In the genomic region with DNA sequence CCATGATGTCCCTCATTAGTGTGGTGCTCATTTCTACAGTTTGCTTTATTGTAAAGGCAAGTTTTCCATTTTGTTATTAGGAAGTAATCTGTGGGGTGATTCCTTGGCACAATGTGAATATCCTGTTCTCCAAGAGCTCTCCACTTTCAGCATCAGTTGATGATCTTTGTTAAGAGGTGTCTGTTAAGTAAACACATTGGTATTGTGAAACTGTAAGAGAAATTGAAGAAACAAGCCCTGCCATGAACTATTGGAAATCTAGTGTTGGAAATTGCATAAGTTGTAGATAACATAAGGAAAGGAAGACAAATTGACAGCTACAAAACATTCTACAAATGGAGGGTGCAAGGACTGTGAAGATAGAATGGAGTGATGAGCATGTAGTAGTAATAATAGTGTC, we compare ENCODE assay signal across 24 cellular contexts. TPM values are rescaled to one million over a fixed set of nuclear protein-coding genes. Genes with fewer than 3 reads are reported as not detected.
A peak's percentile ranks its signal among the peaks of the same experiment; 100 is the strongest.
DNase-seq lines count a peak whose midpoint lies in the region; ATAC-seq and TF ChIP-seq lines count a peak whose summit lies in the region.
"Had no signal": no experiment of that assay in that cellular context is flagged by ENCODE, and none has a peak within 500 bp of the region (broad histone marks: within the 10 kb centered on the region; RNA-seq: fewer than 3 reads in every experiment).

No MANE protein-coding gene starts in this region.

- H3K27me3 ChIP-seq in IMR-90 (ENCODE audit: control insufficient read depth, insufficient read depth, low read length), result no peaks in the 10 kb centered on the region
- H3K27me3 ChIP-seq in liver (ENCODE audit: control insufficient read depth in 4 of 4, insufficient read depth in 4 of 4, low read length in 3 of 4), result no peaks in the 10 kb centered on the region
- no peaks in the 10 kb centered on the region for H3K27me3 ChIP-seq in CD8-positive, alpha-beta T cell (ENCODE audit: insufficient read depth, low read length)
- H3K27me3 ChIP-seq: BLaER1 had no signal

- no peak overlapping the region for H3K23ac ChIP-seq in IMR-90 (ENCODE audit: low read depth, low read length)

- ATAC-seq in IMR-90 (ENCODE audit: low read depth) (peak; percentile 32; the same call in 1 of the 2 replicates), GM19455 (IDR thresholded peaks at IDR 0.05; ENCODE audit: unreplicated experiment) (no peak)
- no peak for ATAC-seq in stimulated activated naive B cell treated with anti-CD40 and anti-IgM and Interleukin-4, amounts not matched to agents 10 μg/mL and 1 μg/mL and 100 μg/mL, for 72 hours (replicated peaks)
- ATAC-seq in CD8-positive, alpha-beta T cell, result no peak
- ATAC-seq: GM23338, Panc1 had no signal

- H2AFZ ChIP-seq in IMR-90 (replicated peaks; ENCODE audit: low read length, poor library complexity), result no peak overlapping the region
- H2AFZ ChIP-seq: GM23338 had no signal

- no peaks in the 10 kb centered on the region for H3K4me1 Mint-ChIP-seq in stimulated activated naive B cell treated with anti-CD40 and anti-IgM and Interleukin-4, amounts not matched to agents 10 μg/mL and 1 μg/mL and 100 μg/mL, for 72 hours
- no peaks in the 10 kb centered on the region for H3K4me1 Mint-ChIP-seq in CD8-positive, alpha-beta T cell (ENCODE audit: low read depth)
- no peaks in the 10 kb centered on the region for H3K4me1 Mint-ChIP-seq in chondrocyte (ENCODE audit: low read depth)
- H3K4me1 Mint-ChIP-seq: GM23338, H9, IgD-negative memory B cell had no signal

- CTCF ChIA-PET in IMR-90 (lab: Yijun Ruan, JAX), result interaction anchor here (0.6 to 1.1 kb wide), 2 partner anchors 17 to 36 kb away, joined by 3 to 4 read pairs; a partner anchor contains a TSS
- CTCF ChIA-PET in CD8-positive, alpha-beta T cell (lab: Charles Lee), result interaction anchor here (0.9 to 2.4 kb wide), 8 partner anchors 9 to 601 kb away, joined by 3 to 10 read pairs (median 4); a partner anchor contains a TSS

- POLR2A ChIA-PET in IMR-90 (lab: Charles Lee; ENCODE audit: unreplicated experiment), result no interaction called here
- POLR2A ChIA-PET in CD8-positive, alpha-beta T cell (lab: Charles Lee), result interaction anchor here (1.3 kb wide), 1 partner anchor 17 kb away, joined by 4 read pairs; a partner anchor contains a TSS

- H3K18ac ChIP-seq in IMR-90 (ENCODE audit: low read depth, low read length), result no peak overlapping the region

- H3K27ac ChIP-seq in IMR-90 (ENCODE audit: insufficient read depth, low read length) (no peak overlapping the region), liver (ENCODE audit: low read depth in 1 of 2, low read length in 2 of 2) (peak overlapping the region in 1 of 2 donors; percentile 42)
- H3K27ac ChIP-seq in CD8-positive, alpha-beta T cell (ENCODE audit: low read depth, low read length), result no peak overlapping the region
- H3K27ac ChIP-seq: BLaER1, RWPE1 had no signal

- no peak overlapping the region for H4K5ac ChIP-seq in IMR-90 (ENCODE audit: low read depth, low read length)

- 0 out of 2 replicates have a peak, but pooled peaks cover 2% of the 10 kb centered on the region for H3K4me1 ChIP-seq in IMR-90 (ENCODE audit: control insufficient read depth, insufficient read depth, low read length)
- H3K4me1 ChIP-seq in liver (ENCODE audit: control insufficient read depth in 4 of 4, insufficient read depth in 4 of 4, low read length in 3 of 4), result peaks cover 1 to 15% (median 8%) of the 10 kb centered on the region in 4 donors
- no peaks in the 10 kb centered on the region for H3K4me1 ChIP-seq in CD8-positive, alpha-beta T cell (ENCODE audit: insufficient read depth, low read length)
- H3K4me1 ChIP-seq: BLaER1 had no signal

- H2BK120ac ChIP-seq in IMR-90 (ENCODE audit: low read depth, low read length), result no peak overlapping the region

- H4K20me1 ChIP-seq in IMR-90 (ENCODE audit: insufficient read depth, low read length), result 0 out of 2 replicates have a peak, but pooled peaks cover 4% of the 10 kb centered on the region

- no peaks in the 10 kb centered on the region for H3K9me3 Mint-ChIP-seq in stimulated activated naive B cell treated with anti-CD40 and anti-IgM and Interleukin-4, amounts not matched to agents 10 μg/mL and 1 μg/mL and 100 μg/mL, for 72 hours
- H3K9me3 Mint-ChIP-seq in CD8-positive, alpha-beta T cell, result no peaks in the 10 kb centered on the region
- no peaks in the 10 kb centered on the region for H3K9me3 Mint-ChIP-seq in chondrocyte (ENCODE audit: low read depth)
- H3K9me3 Mint-ChIP-seq: CD4-positive, CD25-positive, alpha-beta regulatory T cell; GM23338; H9; IgD-negative memory B cell had no signal

- no peak overlapping the region for H2BK5ac ChIP-seq in IMR-90 (ENCODE audit: low read depth, low read length, poor library complexity, severe bottlenecking)

- H2BK15ac ChIP-seq in IMR-90 (ENCODE audit: low read depth, low read length), result no peak overlapping the region

- H4K8ac ChIP-seq in IMR-90 (ENCODE audit: low read depth in 2 of 2, low read length in 2 of 2), result no peak overlapping the region

- peaks cover 0 to 7% of the 10 kb centered on the region in 2 experiments; a peak in 2 of 4 replicates for H3K79me1 ChIP-seq in IMR-90 (ENCODE audit: low read depth in 1 of 2, low read length in 2 of 2)

- no peaks in the 10 kb centered on the region for H3K9me1 ChIP-seq in IMR-90 (ENCODE audit: insufficient read depth, low read length)

- in situ Hi-C loops in IMR-90 (cut with MboI; ENCODE audit: low sequenced_read_pairs), result no loop called here

- TF ChIP-seq CTCF in IMR-90 (conservative IDR thresholded peaks at IDR 0.05; ENCODE audit: low read depth, low read length) (no peak), choroid plexus epithelial cell (conservative IDR thresholded peaks at IDR 0.05; ENCODE audit: low read depth, low read length) (no peak), liver (IDR thresholded peaks at IDR 0.05; ENCODE audit: low read depth, low read length, missing input control) (no peak), chondrocyte (IDR thresholded peaks at IDR 0.05) (no peak)
- TF ChIP-seq CTCF in CD8-positive, alpha-beta T cell (IDR thresholded peaks at IDR 0.05), result no peak

- dilution Hi-C loops in IMR-90 (cut with HindIII; ENCODE audit: low sequenced_read_pairs, unreplicated experiment), result loop anchor here (25.0 kb wide), 1 partner anchor 151 kb away; no protein-coding TSS in a partner anchor

- no peak overlapping the region for H4K91ac ChIP-seq in IMR-90 (ENCODE audit: insufficient read depth, low read depth, low read length)

- no peak for TF ChIP-seq POLR2A in IMR-90 (IDR thresholded peaks at IDR 0.05; ENCODE audit: low read depth, low read length)

- no peak overlapping the region for H2BK20ac ChIP-seq in IMR-90 (ENCODE audit: low read depth, low read length)

- no peak overlapping the region for H2AK5ac ChIP-seq in IMR-90 (ENCODE audit: low read depth, low read length)

- no peak overlapping the region for H3K4ac ChIP-seq in IMR-90 (ENCODE audit: low read depth, low read length)

- H3K14ac ChIP-seq in IMR-90 (replicated peaks; ENCODE audit: low read depth, low read length), result no peak overlapping the region

- H3K4me3 ChIP-seq in IMR-90 (ENCODE audit: insufficient read depth, low read depth, low read length) (no peak overlapping the region), choroid plexus epithelial cell (ENCODE audit: low read depth, low read length) (no peak overlapping the region), liver (ENCODE audit: low read depth in 1 of 3, low read length in 3 of 3) (no peak overlapping the region)
- H3K4me3 ChIP-seq in CD8-positive, alpha-beta T cell (ENCODE audit: low read depth, low read length), result no peak overlapping the region
- H3K4me3 ChIP-seq: BLaER1, GM23338 had no signal

- no peak for TF ChIP-seq RAD21 in IMR-90 (IDR thresholded peaks at IDR 0.05; ENCODE audit: low read length)
- TF ChIP-seq RAD21 in liver (IDR thresholded peaks at IDR 0.05), result peak in 1 of 2 donors; percentile 14

- H3K27ac Mint-ChIP-seq in stimulated activated naive B cell treated with anti-CD40 and anti-IgM and Interleukin-4, amounts not matched to agents 10 μg/mL and 1 μg/mL and 100 μg/mL, for 72 hours, result peak overlapping the region; percentile 11
- H3K27ac Mint-ChIP-seq in CD8-positive, alpha-beta T cell, result no peak overlapping the region
- no peak overlapping the region for H3K27ac Mint-ChIP-seq in chondrocyte (ENCODE audit: unreplicated experiment)
- H3K27ac Mint-ChIP-seq: GM23338, H9 had no signal

- H3K36me3 Mint-ChIP-seq in stimulated activated naive B cell treated with anti-CD40 and anti-IgM and Interleukin-4, amounts not matched to agents 10 μg/mL and 1 μg/mL and 100 μg/mL, for 72 hours, result peaks cover 34 to 37% of the 10 kb centered on the region in 2 donors
- peaks cover 70% of the 10 kb centered on the region for H3K36me3 Mint-ChIP-seq in CD8-positive, alpha-beta T cell
- peaks cover 27% of the 10 kb centered on the region for H3K36me3 Mint-ChIP-seq in chondrocyte (ENCODE audit: low read depth)

- no peak overlapping the region for H3K9ac ChIP-seq in IMR-90 (ENCODE audit: low read depth, low read length)
- no peak overlapping the region for H3K9ac ChIP-seq in liver (ENCODE audit: low read depth in 1 of 2, low read length in 2 of 2)
- H3K9ac ChIP-seq: BLaER1 had no signal

- H3K9me3 ChIP-seq in IMR-90 (ENCODE audit: control insufficient read depth, insufficient read depth, low read length) (no peaks in the 10 kb centered on the region), liver (ENCODE audit: control insufficient read depth in 4 of 4, low read length in 3 of 4) (no peaks in the 10 kb centered on the region)
- H3K9me3 ChIP-seq in CD8-positive, alpha-beta T cell (ENCODE audit: low read length), result no peaks in the 10 kb centered on the region
- H3K9me3 ChIP-seq: BLaER1 had no signal

- H3K4me3 Mint-ChIP-seq in stimulated activated naive B cell treated with anti-CD40 and anti-IgM and Interleukin-4, amounts not matched to agents 10 μg/mL and 1 μg/mL and 100 μg/mL, for 72 hours, result no peak overlapping the region
- H3K4me3 Mint-ChIP-seq in CD8-positive, alpha-beta T cell, result no peak overlapping the region
- no peak overlapping the region for H3K4me3 Mint-ChIP-seq in chondrocyte (ENCODE audit: unreplicated experiment)
- H3K4me3 Mint-ChIP-seq: CD4-positive, CD25-positive, alpha-beta regulatory T cell; GM23338; H9; IgD-negative memory B cell had no signal

- H3K36me3 ChIP-seq in IMR-90 (ENCODE audit: control insufficient read depth, insufficient read depth, low read length) (peaks cover 39% of the 10 kb centered on the region), liver (ENCODE audit: control insufficient read depth in 4 of 4, insufficient read depth in 3 of 4, low read depth in 1 of 4, low read length in 3 of 4) (peaks cover 6 to 53% (median 38%) of the 10 kb centered on the region in 4 donors)
- peaks cover 17% of the 10 kb centered on the region for H3K36me3 ChIP-seq in CD8-positive, alpha-beta T cell (ENCODE audit: insufficient read depth, low read length)

- no peak overlapping the region for H2AK9ac ChIP-seq in IMR-90 (replicated peaks; ENCODE audit: low read depth, low read length, poor library complexity)

- H3K4me2 ChIP-seq in IMR-90 (ENCODE audit: low read depth, low read length), result no peak overlapping the region
- H3K4me2 ChIP-seq: BLaER1, GM23338 had no signal

- DNase-seq in IMR-90, result no peak
- peak; percentile 16 for DNase-seq in choroid plexus epithelial cell (ENCODE audit: low read depth)
- no peak for DNase-seq in stimulated activated naive B cell treated with anti-CD40 and anti-IgM and Interleukin-4, amounts not matched to agents 10 μg/mL and 1 μg/mL and 100 μg/mL, for 72 hours
- DNase-seq in CD8-positive, alpha-beta T cell, result no peak
- DNase-seq in chondrocyte (ENCODE audit: low spot score), result no peak
- DNase-seq: CD4-positive, CD25-positive, alpha-beta regulatory T cell; H9; NCI-H1048; NCI-H1417; NCI-H1694; NCI-H2081; NCI-H2227 treated with DMSO at 0.1 percent for 48 hours; NCI-H526 treated with DMSO at 0.1 percent for 48 hours; SHP77 had no signal

- intact Hi-C loops in IMR-90 (cut with micrococcal nuclease), result no loop called here
- intact Hi-C loops in CD8-positive, alpha-beta T cell (cut with DNase I, micrococcal nuclease), result no loop called here

- no TSS peak for BruUV-seq in IMR-90 (replicated peaks; lab: Mats Ljungman, UMichigan)

- no peaks in the 10 kb centered on the region for H3K27me3 Mint-ChIP-seq in stimulated activated naive B cell treated with anti-CD40 and anti-IgM and Interleukin-4, amounts not matched to agents 10 μg/mL and 1 μg/mL and 100 μg/mL, for 72 hours
- H3K27me3 Mint-ChIP-seq in CD8-positive, alpha-beta T cell (ENCODE audit: low read depth), result no peaks in the 10 kb centered on the region
- H3K27me3 Mint-ChIP-seq in chondrocyte (ENCODE audit: low read depth), result no peaks in the 10 kb centered on the region
- H3K27me3 Mint-ChIP-seq: CD4-positive, CD25-positive, alpha-beta regulatory T cell; IgD-negative memory B cell had no signal

- no peak overlapping the region for H3K56ac ChIP-seq in IMR-90 (ENCODE audit: extremely low read depth, insufficient read depth, low read length)

RNA-seq across cellular contexts. Expression of a gene that starts 17.2 kb away (rescaled TPM):
- total RNA-seq in IMR-90 (2012; rRNA removed), result 78.6 and 106 TPM in 2 replicates
- polyA plus RNA-seq in IMR-90 (2012; rRNA removed), result 27.0 and 36.1 TPM in 2 replicates
- polyA plus RNA-seq in IMR-90 (2012; cell fraction: cytosol; rRNA removed), result 11.7 and 16.9 TPM in 2 replicates
- 5.1 and 20.8 TPM in 2 replicates for polyA plus RNA-seq in IMR-90 (2012; cell fraction: nucleus; rRNA removed; ENCODE audit: low replicate concordance)
- 10 to 100 TPM; 35.5 to 50.6 TPM for total RNA-seq in liver
- 10 to 100 TPM; 22.9 to 29.5 TPM for polyA plus RNA-seq in liver
- total RNA-seq in CD8-positive, alpha-beta T cell, result 10 to 100 TPM; 11.3 to 12.8 TPM
- 80.4 to 83.6 TPM (median 83.5 TPM) in 3 replicates for total RNA-seq in chondrocyte

RNA-seq across cellular contexts. Expression of a gene that starts 26.8 kb away (rescaled TPM):
- total RNA-seq in IMR-90 (2012; rRNA removed) (50.5 and 60.6 TPM in 2 replicates), liver (10 to 100 TPM; 11.5 to 15.0 TPM), chondrocyte (31.2 to 41.8 TPM (median 34.5 TPM) in 3 replicates)
- polyA plus RNA-seq in IMR-90 (2012; rRNA removed) (19.6 and 23.1 TPM in 2 replicates), liver (1 to 10 TPM; 8.0 to 9.5 TPM)
- polyA plus RNA-seq in IMR-90 (2012; cell fraction: cytosol; rRNA removed), result 11.2 and 22.3 TPM in 2 replicates
- 17.9 and 21.4 TPM in 2 replicates for polyA plus RNA-seq in IMR-90 (2012; cell fraction: nucleus; rRNA removed; ENCODE audit: low replicate concordance)
- 1 to 10 TPM; 5.2 TPM for total RNA-seq in CD8-positive, alpha-beta T cell

RNA-seq across cellular contexts. Expression of a gene that starts 28.1 kb away (rescaled TPM):
- total RNA-seq in IMR-90 (2012; rRNA removed) (under 0.01 and 0.18 TPM in 2 replicates), liver (1 to 10 TPM; 4.8 to 4.9 TPM), chondrocyte (0.02 TPM in 1 of 3 replicates, not detected in the others)
- polyA plus RNA-seq in IMR-90 (2012; rRNA removed) (0.01 and 0.02 TPM in 2 replicates), liver (1 to 10 TPM in 1 of 2 donors, under 1 TPM in 1; 0.74 to 2.7 TPM)
- polyA plus RNA-seq in IMR-90 (2012; cell fraction: cytosol; rRNA removed), result 0.01 TPM in 1 of 2 replicates, not detected in the other
- polyA plus RNA-seq in IMR-90 (2012; cell fraction: nucleus; rRNA removed; ENCODE audit: low replicate concordance), result 0.02 TPM in 1 of 2 replicates, not detected in the other
- not detected for total RNA-seq in CD8-positive, alpha-beta T cell
- total RNA-seq: CD4-positive, CD25-positive, alpha-beta regulatory T cell; G401; H9; SK-MEL-5 had no signal
- polyA plus RNA-seq: AG04450 had no signal
